Comparison of ENCODE assay signal across 12 cellular contexts in the genomic region with DNA sequence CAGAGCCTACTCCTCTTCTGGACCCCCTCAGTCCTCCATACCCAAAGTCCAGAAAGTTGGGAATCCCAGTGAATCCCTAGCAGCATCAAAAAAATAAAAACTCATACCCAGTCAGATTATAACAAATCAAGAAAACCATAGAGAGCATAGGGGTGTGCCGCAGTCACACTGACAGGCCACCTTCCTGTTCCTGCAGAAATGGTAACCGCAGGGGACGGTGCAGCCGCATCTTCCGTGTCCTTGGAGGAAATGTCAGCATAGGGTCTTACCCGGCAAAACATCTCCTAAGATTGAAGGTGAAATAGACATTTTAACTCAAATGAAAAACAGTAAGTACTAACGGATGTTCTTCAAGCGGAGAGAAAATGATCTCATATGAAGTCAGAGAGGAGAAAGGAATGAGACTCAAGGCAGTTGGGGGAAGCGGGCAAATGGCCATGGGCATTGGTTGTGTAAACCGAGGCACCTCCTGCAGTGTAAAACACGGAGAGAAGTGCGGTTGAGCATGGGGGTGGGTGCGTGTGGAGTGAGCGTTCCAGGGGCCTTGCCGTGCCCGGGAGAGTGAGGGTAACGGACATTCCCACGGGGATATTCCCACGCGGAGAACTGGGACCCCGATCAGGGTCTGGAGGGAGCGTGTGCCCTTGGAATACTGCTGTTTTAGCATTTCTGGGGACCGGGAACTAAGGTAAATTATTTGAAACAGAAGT.
"Had no signal": no experiment of that assay in that cellular context is flagged by ENCODE, and none has a peak within 500 bp of the region (broad histone marks: within the 10 kb centered on the region; RNA-seq: fewer than 3 reads in every experiment).

No MANE protein-coding gene starts in this region.

- H3K9me3 Mint-ChIP-seq: activated T-cell treated with anti-CD3 and anti-CD28 coated beads, Interleukin-2, amount 50 U/mL, for 4 hours; central memory CD8-positive, alpha-beta T cell had no signal

- H3K4me3 Mint-ChIP-seq: activated T-cell treated with anti-CD3 and anti-CD28 coated beads, Interleukin-2, amount 50 U/mL, for 4 hours; central memory CD8-positive, alpha-beta T cell; neural crest cell had no signal

- ATAC-seq: activated CD4-positive, CD25-positive, alpha-beta regulatory T cell treated with anti-CD3 and anti-CD28 coated beads, Interleukin-2, amount 50 U/mL, for 24 hours; activated T-cell treated with anti-CD3 and anti-CD28 coated beads, Interleukin-2, amount 50 U/mL, for 4 hours; esophagus mucosa; left colon had no signal

- H3K36me3 ChIP-seq: pancreas had no signal

- H3K9me3 ChIP-seq: body of pancreas, pancreas had no signal

- DNase-seq: activated CD4-positive, alpha-beta T cell treated with anti-CD3 and anti-CD28 coated beads, Interleukin-2, amount 50 U/mL, for 4 hours; activated T-cell treated with anti-CD3 and anti-CD28 coated beads, Interleukin-2, amount 50 U/mL, for 4 hours; mesendoderm; small intestine; trophoblast cell had no signal

- H3K27me3 ChIP-seq: body of pancreas, pancreas had no signal

- H3K27me3 Mint-ChIP-seq: central memory CD8-positive, alpha-beta T cell had no signal

- H3K4me3 ChIP-seq: body of pancreas, pancreas had no signal
